In the genomic region with DNA sequence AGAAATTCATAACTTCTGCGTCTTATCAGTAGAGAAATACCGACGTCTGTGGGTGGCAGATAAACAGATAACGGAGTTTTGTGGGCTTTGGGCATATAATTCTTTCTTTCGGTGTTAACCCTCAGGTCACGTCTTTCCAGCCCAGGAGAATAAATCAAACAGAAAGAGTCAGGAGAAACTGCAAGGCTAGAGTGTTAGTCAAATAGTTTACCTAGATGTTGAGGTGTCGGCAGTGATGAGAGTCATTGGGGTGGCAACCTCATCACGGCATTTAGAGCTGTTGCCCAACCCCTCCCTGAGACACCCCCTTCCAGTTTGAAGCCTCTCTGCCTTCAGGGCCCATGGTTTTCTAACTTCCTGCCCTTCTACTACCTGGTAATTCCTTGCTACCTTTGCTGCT, we compare ENCODE assay signal across 14 cellular contexts. TPM values are rescaled to one million over a fixed set of nuclear protein-coding genes. Genes with fewer than 3 reads are reported as not detected.
DNase-seq lines count a peak whose midpoint lies in the region; ATAC-seq and TF ChIP-seq lines count a peak whose summit lies in the region.
"Had no signal": no experiment of that assay in that cellular context is flagged by ENCODE, and none has a peak within 500 bp of the region (broad histone marks: within the 10 kb centered on the region; RNA-seq: fewer than 3 reads in every experiment).

No MANE protein-coding gene starts in this region.

- H3K27ac ChIP-seq in KMS-11, result peak overlapping the region; percentile 98
- no peak overlapping the region for H3K27ac ChIP-seq in right lobe of liver

- TF ChIP-seq POLR2A in right lobe of liver (IDR thresholded peaks at IDR 0.05), result no peak

- no peaks in the 10 kb centered on the region for H3K9me3 ChIP-seq in right lobe of liver

- H3K4me3 ChIP-seq in KMS-11 (IDR thresholded peaks at IDR 0.05; ENCODE audit: insufficient read depth, low read depth, low read length), result no peak overlapping the region
- H3K4me3 ChIP-seq in right lobe of liver, result no peak overlapping the region

- DNase-seq in activated CD4-positive, alpha-beta T cell treated with anti-CD3 and anti-CD28 coated beads, Interleukin-2, amount 50 U/mL, for 48 hours, result peak; percentile 57 to 69
- peak; percentile 20 for DNase-seq in activated naive CD8-positive, alpha-beta T cell treated with anti-CD3 and anti-CD28 coated beads, Interleukin-2, amount 50 U/mL, for 16 hours (ENCODE audit: low read depth, low spot score)
- peak; percentile 72 for DNase-seq in stimulated activated CD4-positive, alpha-beta T cell treated with anti-CD3 and anti-CD28 coated beads, Interleukin-4, amount 100 ng/mL, for 24 hours
- DNase-seq in NOMO-1 (lab: John Stamatoyannopoulos, UW; ENCODE audit: unreplicated experiment in 2 of 2) (no peak), right lobe of liver (no peak)
- DNase-seq: C1 segment of cervical spinal cord, H9, Karpas-422, left cardiac atrium, NCI-H1694, NCI-H524 treated with DMSO at 0.1 percent for 48 hours, SHP77 treated with DMSO at 0.1 percent for 48 hours had no signal

- H3K4me1 ChIP-seq in KMS-11 (ENCODE audit: low read depth, poor library complexity, severe bottlenecking), result peaks cover 92% of the 10 kb centered on the region
- H3K4me1 ChIP-seq in right lobe of liver, result peaks cover 0 to 11% (median 3%) of the 10 kb centered on the region in 4 donors

- H3K79me2 ChIP-seq in KMS-11 (ENCODE audit: insufficient read depth, low read depth), result peaks cover 2% of the 10 kb centered on the region; the same call in 1 of the 2 replicates

- no peak overlapping the region for H2AFZ ChIP-seq in KMS-11 (ENCODE audit: low read depth)

- H4K20me1 ChIP-seq in KMS-11 (ENCODE audit: insufficient read depth), result no peaks in the 10 kb centered on the region

- ATAC-seq in right lobe of liver (no peak), HG03354 (IDR thresholded peaks at IDR 0.05; ENCODE audit: poor library complexity, severe bottlenecking, unreplicated experiment) (no peak)
- ATAC-seq: left cardiac atrium had no signal

- intact Hi-C loops in right lobe of liver (cut with DNase I), result no loop called here

- no peak for TF ChIP-seq CTCF in KMS-11 (conservative IDR thresholded peaks at IDR 0.05; ENCODE audit: low read depth, low read length)
- no peak for TF ChIP-seq CTCF in right lobe of liver (IDR thresholded peaks at IDR 0.05)

- H3K27me3 ChIP-seq in KMS-11 (ENCODE audit: insufficient read depth, low read depth) (no peaks in the 10 kb centered on the region), right lobe of liver (no peaks in the 10 kb centered on the region)

- WGBS in right lobe of liver (ENCODE audit: insufficient coverage, low coverage, low lambda C conversion rate, missing lambda C conversion rate), result 64% methylated on average over 7 of the region's 8 CpGs

- no peaks in the 10 kb centered on the region for H3K36me3 ChIP-seq in KMS-11 (ENCODE audit: insufficient read depth)
- H3K36me3 ChIP-seq in right lobe of liver, result no peaks in the 10 kb centered on the region

- no peak overlapping the region for H3K4me2 ChIP-seq in KMS-11

- no peak overlapping the region for H3K9ac ChIP-seq in KMS-11

RNA-seq across cellular contexts. Expression of a gene that starts 49.5 kb away (rescaled TPM):
- 1 to 10 TPM in 2 of 6 experiments, under 1 TPM in 3, not detected in 1; 0.46 to 1.9 (median 0.92) TPM for total RNA-seq in right lobe of liver
- total RNA-seq: H9 had no signal

Comparison
In these comparisons a context has a peak if more than half of its experiments do, and no peak if none do; other contexts are left out.
1. DNase-seq: peak in activated CD4-positive, alpha-beta T cell treated with anti-CD3 and anti-CD28 coated beads, Interleukin-2, amount 50 U/mL, for 48 hours (2 of 2), activated naive CD8-positive, alpha-beta T cell treated with anti-CD3 and anti-CD28 coated beads, Interleukin-2, amount 50 U/mL, for 16 hours (single experiment) and stimulated activated CD4-positive, alpha-beta T cell treated with anti-CD3 and anti-CD28 coated beads, Interleukin-4, amount 100 ng/mL, for 24 hours (single experiment); none in NOMO-1 (0 of 2) and right lobe of liver (0 of 3).